In the genomic region with DNA sequence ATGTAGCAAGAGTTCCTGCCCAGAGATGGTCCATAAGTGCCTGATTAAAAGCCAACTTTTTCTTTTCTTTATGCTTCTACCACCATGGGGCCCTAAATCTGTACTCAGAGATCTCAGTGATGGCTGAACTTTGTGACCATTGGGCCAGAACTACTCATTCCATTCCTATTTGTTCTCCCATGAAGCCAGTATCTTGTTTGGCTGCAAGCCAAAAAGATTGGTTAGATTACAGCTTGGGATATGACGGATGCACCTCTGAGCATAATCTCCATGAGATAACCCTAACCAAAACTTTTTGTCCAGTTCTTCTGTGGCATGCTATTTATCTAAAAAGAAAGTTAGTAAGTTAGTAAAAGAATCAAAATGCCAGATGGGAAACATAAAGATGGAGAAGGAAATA, we compare ENCODE assay signal across 18 cellular contexts.
DNase-seq lines count a peak whose midpoint lies in the region; ATAC-seq, FAIRE-seq and TF ChIP-seq lines count a peak whose summit lies in the region.
"Had no signal": no experiment of that assay in that cellular context is flagged by ENCODE, and none has a peak within 500 bp of the region (broad histone marks: within the 10 kb centered on the region; RNA-seq: fewer than 3 reads in every experiment).

No MANE protein-coding gene starts in this region.

- H3K36me3 ChIP-seq in K562 (ENCODE audit: control insufficient read depth, insufficient read depth, low read length), result no peaks in the 10 kb centered on the region

- BruUV-seq in K562 (replicated peaks; lab: Mats Ljungman, UMichigan), result no TSS peak

- CTCF ChIA-PET in A549 (lab: Yijun Ruan, JAX) (no interaction called here), K562 (lab: Yijun Ruan, JAX; ENCODE audit: low intra/inter-chr PET ratio) (no interaction called here)

- H3K27ac ChIP-seq in A549, result no peak overlapping the region
- no peak overlapping the region; the same call in 2 of the 3 replicates for H3K27ac ChIP-seq in K562 (ENCODE audit: extremely low read depth, low read depth, low read length)
- H3K27ac ChIP-seq: HL-60 had no signal

- no peaks in the 10 kb centered on the region for H3K27me3 ChIP-seq in K562 (ENCODE audit: control insufficient read depth in 2 of 2, insufficient read depth in 2 of 2, low read length in 2 of 2)
- H3K27me3 ChIP-seq: BE2C had no signal

- FAIRE-seq in A549 (lab: Jason Lieb, UNC) (peak; percentile 28), K562 (lab: Jason Lieb, UNC) (no peak)
- FAIRE-seq: A204.1, D721Med, H54 had no signal

- no peaks in the 10 kb centered on the region for H4K20me1 ChIP-seq in K562 (replicated peaks; ENCODE audit: control insufficient read depth, insufficient read depth, low read length)

- H3K9me1 ChIP-seq in K562 (ENCODE audit: control insufficient read depth, insufficient read depth, low read length), result no peaks in the 10 kb centered on the region

- no peak overlapping the region for H3K9ac ChIP-seq in K562 (ENCODE audit: insufficient read depth in 1 of 2, low read depth in 2 of 2, low read length in 2 of 2)

- in situ Hi-C loops in K562 (cut with MboI), result no loop called here

- H3K4me3 ChIP-seq in A549 (no peak overlapping the region), K562 (no peak overlapping the region)

- no peak for TF ChIP-seq CTCF in A549 (IDR thresholded peaks at IDR 0.05)
- no peak for TF ChIP-seq CTCF in K562 (IDR thresholded peaks at IDR 0.05 in 2 of 3, conservative IDR thresholded peaks at IDR 0.05 in 1 of 3; ENCODE audit: insufficient read depth in 2 of 3, low read depth in 1 of 3, low read length in 3 of 3)

- intact Hi-C loops in K562 (cut with micrococcal nuclease), result no loop called here
- intact Hi-C loops in Right ventricle myocardium superior (cut with DNase I), result no loop called here

- H3K4me1 ChIP-seq in A549 (no peaks in the 10 kb centered on the region), K562 (replicated peaks in 1 of 2; ENCODE audit: control insufficient read depth in 2 of 2, insufficient read depth in 2 of 2, low read length in 2 of 2) (peaks cover 0 to 22% of the 10 kb centered on the region in 2 experiments; a peak in 2 of 5 replicates)

- ATAC-seq in A549, result no peak
- ATAC-seq in K562, result no peak
- no peak for ATAC-seq in Right ventricle myocardium superior (ENCODE audit: poor library complexity)
- ATAC-seq in GM18517 (IDR thresholded peaks at IDR 0.05; ENCODE audit: unreplicated experiment), result no peak
- ATAC-seq: CD8-positive, alpha-beta T cell; HCT116 had no signal

- no peak overlapping the region for H2AFZ ChIP-seq in K562 (ENCODE audit: low read depth, low read length)

- no peak for DNase-seq in A549 (ENCODE audit: low read depth in 1 of 2, low spot score in 1 of 2)
- peak; percentile 20 for DNase-seq in EH (ENCODE audit: low read depth)
- DNase-seq in M059J (ENCODE audit: low read depth), result peak; percentile 53
- no peak for DNase-seq in K562 (ENCODE audit: extremely low read depth in 1 of 4, low spot score in 3 of 4)
- DNase-seq in DMS153 (lab: John Stamatoyannopoulos, UW), result no peak
- DNase-seq in Right ventricle myocardium superior, result no peak
- DNase-seq: BE2C; CD8-positive, alpha-beta T cell; COR-L47; DMS79; GDM1; KBM-7 had no signal

- WGBS in A549 (ENCODE audit: missing lambda C conversion rate), result 100% methylated on average over 1 of the region's 1 CpG
- WGBS in K562 (ENCODE audit: insufficient coverage, low coverage, missing lambda C conversion rate), result no CpG with 5 or more reads among the region's 1 CpG

- POLR2A ChIA-PET in A549 (lab: Yijun Ruan, JAX), result no interaction called here
- POLR2A ChIA-PET in K562 (lab: Yijun Ruan, JAX), result no interaction called here

- H3K9me3 ChIP-seq in A549 (0 out of 3 replicates have a peak, but pooled peaks cover 4% of the 10 kb centered on the region), K562 (replicated peaks; ENCODE audit: control insufficient read depth, insufficient read depth, low read depth, low read length) (no peaks in the 10 kb centered on the region)

- no peaks in the 10 kb centered on the region for H3K79me2 ChIP-seq in K562 (ENCODE audit: control insufficient read depth, insufficient read depth, low read length)

- TF ChIP-seq RAD21 in A549 (conservative IDR thresholded peaks at IDR 0.05 in 1 of 2, IDR thresholded peaks at IDR 0.05 in 1 of 2), result no peak
- no peak for TF ChIP-seq RAD21 in K562 (CRISPR knock-in tag; conservative IDR thresholded peaks at IDR 0.05 in 1 of 2, IDR thresholded peaks at IDR 0.05 in 1 of 2)

- TF ChIP-seq EP300 in A549 (IDR thresholded peaks at IDR 0.05), result no peak
- no peak for TF ChIP-seq EP300 in K562 (IDR thresholded peaks at IDR 0.05; ENCODE audit: low read length)

- TF ChIP-seq POLR2A in A549 (IDR thresholded peaks at IDR 0.05; ENCODE audit: low read length), result no peak
- TF ChIP-seq POLR2A in K562 (conservative IDR thresholded peaks at IDR 0.05), result no peak

- no peak overlapping the region for H3K4me2 ChIP-seq in A549
- H3K4me2 ChIP-seq in K562 (ENCODE audit: insufficient read depth, low read length), result no peak overlapping the region

TF ChIP-seq in A549, 52 proteins besides CTCF, POLR2A, EP300 and RAD21:
- no peak for TF ChIP-seq NPAS2 (CRISPR knock-in tag; IDR thresholded peaks at IDR 0.05; ENCODE audit: borderline replicate concordance)
- TF ChIP-seq GATA3 (IDR thresholded peaks at IDR 0.05; ENCODE audit: borderline replicate concordance), result no peak
- TF ChIP-seq, protein P1, sequence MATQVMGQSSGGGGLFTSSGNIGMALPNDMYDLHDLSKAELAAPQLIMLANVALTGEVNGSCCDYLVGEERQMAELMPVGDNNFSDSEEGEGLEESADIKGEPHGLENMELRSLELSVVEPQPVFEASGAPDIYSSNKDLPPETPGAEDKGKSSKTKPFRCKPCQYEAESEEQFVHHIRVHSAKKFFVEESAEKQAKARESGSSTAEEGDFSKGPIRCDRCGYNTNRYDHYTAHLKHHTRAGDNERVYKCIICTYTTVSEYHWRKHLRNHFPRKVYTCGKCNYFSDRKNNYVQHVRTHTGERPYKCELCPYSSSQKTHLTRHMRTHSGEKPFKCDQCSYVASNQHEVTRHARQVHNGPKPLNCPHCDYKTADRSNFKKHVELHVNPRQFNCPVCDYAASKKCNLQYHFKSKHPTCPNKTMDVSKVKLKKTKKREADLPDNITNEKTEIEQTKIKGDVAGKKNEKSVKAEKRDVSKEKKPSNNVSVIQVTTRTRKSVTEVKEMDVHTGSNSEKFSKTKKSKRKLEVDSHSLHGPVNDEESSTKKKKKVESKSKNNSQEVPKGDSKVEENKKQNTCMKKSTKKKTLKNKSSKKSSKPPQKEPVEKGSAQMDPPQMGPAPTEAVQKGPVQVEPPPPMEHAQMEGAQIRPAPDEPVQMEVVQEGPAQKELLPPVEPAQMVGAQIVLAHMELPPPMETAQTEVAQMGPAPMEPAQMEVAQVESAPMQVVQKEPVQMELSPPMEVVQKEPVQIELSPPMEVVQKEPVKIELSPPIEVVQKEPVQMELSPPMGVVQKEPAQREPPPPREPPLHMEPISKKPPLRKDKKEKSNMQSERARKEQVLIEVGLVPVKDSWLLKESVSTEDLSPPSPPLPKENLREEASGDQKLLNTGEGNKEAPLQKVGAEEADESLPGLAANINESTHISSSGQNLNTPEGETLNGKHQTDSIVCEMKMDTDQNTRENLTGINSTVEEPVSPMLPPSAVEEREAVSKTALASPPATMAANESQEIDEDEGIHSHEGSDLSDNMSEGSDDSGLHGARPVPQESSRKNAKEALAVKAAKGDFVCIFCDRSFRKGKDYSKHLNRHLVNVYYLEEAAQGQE (IDR thresholded peaks at IDR 0.05), result no peak
- no peak for TF ChIP-seq FOSB (CRISPR knock-in tag; IDR thresholded peaks at IDR 0.05)

TF ChIP-seq in K562, 482 proteins besides CTCF, POLR2A, EP300 and RAD21:
- TF ChIP-seq, protein P2, sequence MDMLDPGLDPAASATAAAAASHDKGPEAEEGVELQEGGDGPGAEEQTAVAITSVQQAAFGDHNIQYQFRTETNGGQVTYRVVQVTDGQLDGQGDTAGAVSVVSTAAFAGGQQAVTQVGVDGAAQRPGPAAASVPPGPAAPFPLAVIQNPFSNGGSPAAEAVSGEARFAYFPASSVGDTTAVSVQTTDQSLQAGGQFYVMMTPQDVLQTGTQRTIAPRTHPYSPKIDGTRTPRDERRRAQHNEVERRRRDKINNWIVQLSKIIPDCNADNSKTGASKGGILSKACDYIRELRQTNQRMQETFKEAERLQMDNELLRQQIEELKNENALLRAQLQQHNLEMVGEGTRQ (CRISPR knock-in tag; IDR thresholded peaks at IDR 0.05), result no peak
- TF ChIP-seq BCLAF1 (IDR thresholded peaks at IDR 0.05; ENCODE audit: borderline replicate concordance in 1 of 2, control insufficient read depth in 1 of 2, low read depth in 2 of 2, low read length in 1 of 2) (no peak), NFIX (CRISPR knock-in tag; IDR thresholded peaks at IDR 0.05; ENCODE audit: low read depth) (peak; percentile 83), JUNB (CRISPR knock-in tag; conservative IDR thresholded peaks at IDR 0.05) (no peak), NFIC (IDR thresholded peaks at IDR 0.05) (peak; percentile 88), GTF2F1 (IDR thresholded peaks at IDR 0.05; ENCODE audit: low read depth, low read length) (no peak)

Comparison
In these comparisons a context has a peak if more than half of its experiments do, and no peak if none do; other contexts are left out.
1. DNase-seq: peak in EH (single experiment) and M059J (single experiment); none in A549 (0 of 2), K562 (0 of 4), DMS153 (single experiment) and Right ventricle myocardium superior (single experiment).